In the genomic region with DNA sequence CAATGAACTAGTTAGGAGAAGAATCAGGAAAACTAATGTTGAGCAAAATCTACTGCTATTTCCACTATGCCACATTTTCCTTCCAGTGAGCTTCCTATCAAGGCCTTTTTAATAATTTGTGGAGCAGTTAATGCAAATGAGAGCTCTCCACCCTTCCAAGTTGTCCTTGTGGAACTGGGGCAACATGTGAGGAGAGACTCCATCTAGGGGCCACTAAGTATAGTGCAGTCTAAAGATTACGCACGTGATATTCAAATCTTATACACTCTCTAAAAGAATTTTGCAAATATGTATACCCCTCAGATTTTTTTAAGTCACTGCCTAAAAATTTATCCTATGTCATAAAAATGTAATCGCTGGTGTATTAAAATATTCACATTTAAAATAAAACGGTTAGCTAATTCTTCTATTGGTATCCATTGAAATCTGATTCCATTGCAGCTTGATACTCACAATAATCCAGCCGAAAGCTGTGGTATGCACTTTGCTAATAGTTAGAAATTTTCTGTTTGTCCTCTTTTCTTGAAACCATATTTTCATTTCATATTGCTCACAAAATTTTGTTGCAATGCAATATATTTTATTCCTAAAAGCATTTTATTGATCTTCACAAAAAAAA, we compare ENCODE assay signal across 8 cellular contexts.
DNase-seq lines count a peak whose midpoint lies in the region; ATAC-seq and TF ChIP-seq lines count a peak whose summit lies in the region.

No MANE protein-coding gene starts in this region.

- no peak for TF ChIP-seq POLR2A in upper lobe of left lung (IDR thresholded peaks at IDR 0.05)

- H3K36me3 ChIP-seq in SK-N-MC (ENCODE audit: insufficient read depth, low read length) (no peaks in the 10 kb centered on the region), right atrium auricular region (no peaks in the 10 kb centered on the region), upper lobe of left lung (no peaks in the 10 kb centered on the region)

- TF ChIP-seq CTCF in right atrium auricular region (IDR thresholded peaks at IDR 0.05) (peak; percentile 31 to 66), upper lobe of left lung (IDR thresholded peaks at IDR 0.05) (peak in 5 of 6 experiments; percentile 30 to 51 (median 34))

- H3K27ac ChIP-seq in SK-N-MC = no peak overlapping the region
- no peak overlapping the region for H3K27ac ChIP-seq in right atrium auricular region
- no peak overlapping the region for H3K27ac ChIP-seq in upper lobe of left lung

- ATAC-seq in upper lobe of left lung (ENCODE audit: low FRiP score in 2 of 2) = peak in 1 of 2 donors; percentile 85

- no peaks in the 10 kb centered on the region for H3K9me3 ChIP-seq in SK-N-MC (ENCODE audit: low read depth, low read length)
- no peaks in the 10 kb centered on the region for H3K9me3 ChIP-seq in right atrium auricular region
- H3K9me3 ChIP-seq in upper lobe of left lung = no peaks in the 10 kb centered on the region

- H3K27me3 ChIP-seq in right atrium auricular region = no peaks in the 10 kb centered on the region
- no peaks in the 10 kb centered on the region for H3K27me3 ChIP-seq in upper lobe of left lung

- 17% methylated on average over 5 of the region's 5 CpGs for WGBS in upper lobe of left lung, 2 donors

- H3K4me3 ChIP-seq in SK-N-MC (no peak overlapping the region; the same call in 1 of the 2 replicates), right atrium auricular region (no peak overlapping the region), upper lobe of left lung (no peak overlapping the region)

- TF ChIP-seq RAD21 in Ishikawa (IDR thresholded peaks at IDR 0.05; ENCODE audit: low read depth) = peak; percentile 35; the same call in 1 of the 2 replicates

- no peak for TF ChIP-seq EP300 in Ishikawa (IDR thresholded peaks at IDR 0.05; ENCODE audit: borderline replicate concordance)
- no peak for TF ChIP-seq EP300 in upper lobe of left lung (IDR thresholded peaks at IDR 0.05)

- no peaks in the 10 kb centered on the region for H3K4me1 ChIP-seq in right atrium auricular region
- H3K4me1 ChIP-seq in upper lobe of left lung = no peaks in the 10 kb centered on the region

- DNase-seq in NCI-H2081 (lab: John Stamatoyannopoulos, UW) (peak; percentile 32 to 59), NCI-H2081 treated with DMSO at 0.1 percent for 48 hours (lab: John Stamatoyannopoulos, UW) (no peak), SK-N-MC (ENCODE audit: low read depth, low spot score) (peak; percentile 42), right atrium auricular region (ENCODE audit: low spot score) (no peak), upper lobe of left lung (no peak), anterior cingulate cortex (lab: John Stamatoyannopoulos, UW) (no peak), SKM-1 treated with dmso at 0.1 percent for 144 hours (lab: John Stamatoyannopoulos, UW; ENCODE audit: unreplicated experiment) (no peak)

- no peak overlapping the region for H3K9ac ChIP-seq in SK-N-MC (ENCODE audit: insufficient read length)

TF ChIP-seq in Ishikawa, 13 proteins besides CTCF, POLR2A, EP300 and RAD21:
- TF ChIP-seq CREB1 (IDR thresholded peaks at IDR 0.05; ENCODE audit: low read depth) (no peak), USF1 (IDR thresholded peaks at IDR 0.05) (no peak), TEAD4 (IDR thresholded peaks at IDR 0.05) (no peak), EGR1 (IDR thresholded peaks at IDR 0.05) (no peak), ZBTB7A (IDR thresholded peaks at IDR 0.05; ENCODE audit: low read depth) (no peak), NFIC (IDR thresholded peaks at IDR 0.05) (no peak), TAF1 (IDR thresholded peaks at IDR 0.05; ENCODE audit: low read depth) (no peak), FOXM1 (IDR thresholded peaks at IDR 0.05; ENCODE audit: borderline replicate concordance, low read depth) (no peak), TCF12 (IDR thresholded peaks at IDR 0.05; ENCODE audit: low read depth) (no peak), CEBPB (IDR thresholded peaks at IDR 0.05) (no peak), YY1 (IDR thresholded peaks at IDR 0.05; ENCODE audit: low read depth) (no peak)
- TF ChIP-seq, protein P1, sequence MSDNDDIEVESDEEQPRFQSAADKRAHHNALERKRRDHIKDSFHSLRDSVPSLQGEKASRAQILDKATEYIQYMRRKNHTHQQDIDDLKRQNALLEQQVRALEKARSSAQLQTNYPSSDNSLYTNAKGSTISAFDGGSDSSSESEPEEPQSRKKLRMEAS (IDR thresholded peaks at IDR 0.05) = no peak
- TF ChIP-seq, protein P2, sequence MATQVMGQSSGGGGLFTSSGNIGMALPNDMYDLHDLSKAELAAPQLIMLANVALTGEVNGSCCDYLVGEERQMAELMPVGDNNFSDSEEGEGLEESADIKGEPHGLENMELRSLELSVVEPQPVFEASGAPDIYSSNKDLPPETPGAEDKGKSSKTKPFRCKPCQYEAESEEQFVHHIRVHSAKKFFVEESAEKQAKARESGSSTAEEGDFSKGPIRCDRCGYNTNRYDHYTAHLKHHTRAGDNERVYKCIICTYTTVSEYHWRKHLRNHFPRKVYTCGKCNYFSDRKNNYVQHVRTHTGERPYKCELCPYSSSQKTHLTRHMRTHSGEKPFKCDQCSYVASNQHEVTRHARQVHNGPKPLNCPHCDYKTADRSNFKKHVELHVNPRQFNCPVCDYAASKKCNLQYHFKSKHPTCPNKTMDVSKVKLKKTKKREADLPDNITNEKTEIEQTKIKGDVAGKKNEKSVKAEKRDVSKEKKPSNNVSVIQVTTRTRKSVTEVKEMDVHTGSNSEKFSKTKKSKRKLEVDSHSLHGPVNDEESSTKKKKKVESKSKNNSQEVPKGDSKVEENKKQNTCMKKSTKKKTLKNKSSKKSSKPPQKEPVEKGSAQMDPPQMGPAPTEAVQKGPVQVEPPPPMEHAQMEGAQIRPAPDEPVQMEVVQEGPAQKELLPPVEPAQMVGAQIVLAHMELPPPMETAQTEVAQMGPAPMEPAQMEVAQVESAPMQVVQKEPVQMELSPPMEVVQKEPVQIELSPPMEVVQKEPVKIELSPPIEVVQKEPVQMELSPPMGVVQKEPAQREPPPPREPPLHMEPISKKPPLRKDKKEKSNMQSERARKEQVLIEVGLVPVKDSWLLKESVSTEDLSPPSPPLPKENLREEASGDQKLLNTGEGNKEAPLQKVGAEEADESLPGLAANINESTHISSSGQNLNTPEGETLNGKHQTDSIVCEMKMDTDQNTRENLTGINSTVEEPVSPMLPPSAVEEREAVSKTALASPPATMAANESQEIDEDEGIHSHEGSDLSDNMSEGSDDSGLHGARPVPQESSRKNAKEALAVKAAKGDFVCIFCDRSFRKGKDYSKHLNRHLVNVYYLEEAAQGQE (IDR thresholded peaks at IDR 0.05; ENCODE audit: low read depth) = no peak

Comparison
In these comparisons a context has a peak if more than half of its experiments do, and no peak if none do; other contexts are left out.
1. DNase-seq: peak in NCI-H2081 (2 of 2) and SK-N-MC (single experiment); none in NCI-H2081 treated with DMSO at 0.1 percent for 48 hours (single experiment), right atrium auricular region (single experiment), upper lobe of left lung (0 of 2), anterior cingulate cortex (0 of 58) and SKM-1 treated with dmso at 0.1 percent for 144 hours (single experiment).